ENCODE assay signal across 8 cellular contexts in the genomic region with DNA sequence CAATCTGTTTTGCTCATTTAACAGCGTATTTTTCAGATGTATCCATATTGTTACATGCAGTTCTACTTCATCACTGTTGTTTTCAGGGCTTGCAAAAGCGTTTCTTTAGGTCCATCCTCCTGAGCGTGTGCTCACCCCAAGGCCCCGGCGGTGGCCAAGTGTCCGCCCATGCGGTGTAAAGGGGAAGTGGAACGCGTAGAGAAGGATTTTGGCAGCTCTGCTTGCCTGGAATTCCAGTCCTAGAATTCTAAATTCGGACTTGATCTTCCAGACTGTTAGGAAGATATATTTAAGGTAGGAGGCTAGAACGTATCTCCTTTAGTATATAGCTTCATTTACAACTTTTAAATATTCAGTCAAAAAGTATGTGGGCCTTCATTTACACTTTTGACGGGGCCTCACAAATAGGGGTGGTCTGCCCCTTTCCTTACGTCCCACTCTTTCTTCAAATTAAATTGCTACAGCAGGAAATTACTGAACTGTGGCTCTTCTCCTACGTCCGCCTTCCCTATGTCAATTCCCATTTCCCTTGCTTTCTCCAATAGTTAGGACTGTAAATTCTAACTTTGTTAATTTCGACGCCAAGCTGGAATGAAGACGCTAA. TPM values are rescaled to one million over a fixed set of nuclear protein-coding genes. Genes with fewer than 3 reads are reported as not detected.
A peak's percentile ranks its signal among the peaks of the same experiment; 100 is the strongest.
DNase-seq lines count a peak whose midpoint lies in the region; ATAC-seq, FAIRE-seq and TF ChIP-seq lines count a peak whose summit lies in the region.

No MANE protein-coding gene starts in this region.

- H3K9me3 ChIP-seq in SK-N-SH (no peaks in the 10 kb centered on the region), breast epithelium (no peaks in the 10 kb centered on the region), keratinocyte (ENCODE audit: control insufficient read depth, low read depth, low read length) (no peaks in the 10 kb centered on the region)

- H3K79me2 ChIP-seq in SK-N-SH (ENCODE audit: insufficient read depth) (peaks cover 44% of the 10 kb centered on the region), keratinocyte (ENCODE audit: control insufficient read depth, insufficient read depth, low read length) (peaks cover 43% of the 10 kb centered on the region)

- TF ChIP-seq RAD21 in SK-N-SH (IDR thresholded peaks at IDR 0.05; ENCODE audit: low read length), result no peak

- H3K27ac ChIP-seq in SK-N-SH (ENCODE audit: low read depth in 2 of 2, low read length in 1 of 2) (peak overlapping the region; percentile 37 to 74; a peak in 3 of 4 replicates), breast epithelium (peak overlapping the region; percentile 99 to 100), keratinocyte (ENCODE audit: control insufficient read depth, insufficient read depth, low read length) (peak overlapping the region; percentile 93)

- no peaks in the 10 kb centered on the region for H3K27me3 Mint-ChIP-seq in stimulated activated naive CD8-positive, alpha-beta T cell treated with anti-CD3 and anti-CD28 coated beads, Interleukin-15, amount 100 ng/mL, for 72 hours

- DNase-seq in SK-N-SH (no peak), NCI-H69 (lab: John Stamatoyannopoulos, UW) (peak; percentile 76), breast epithelium (ENCODE audit: low spot score in 2 of 2) (peak in 1 of 2 donors; percentile 25), keratinocyte (ENCODE audit: low read depth, low spot score) (no peak)
- no peak for DNase-seq in stimulated activated naive CD8-positive, alpha-beta T cell treated with anti-CD3 and anti-CD28 coated beads, Interleukin-15, amount 100 ng/mL, for 72 hours

- H3K9me3 Mint-ChIP-seq in stimulated activated naive CD8-positive, alpha-beta T cell treated with anti-CD3 and anti-CD28 coated beads, Interleukin-15, amount 100 ng/mL, for 72 hours, result no peaks in the 10 kb centered on the region

- no peak for TF ChIP-seq CTCF in SK-N-SH (IDR thresholded peaks at IDR 0.05)
- peak; percentile 19 to 37 (median 29) for TF ChIP-seq CTCF in breast epithelium (IDR thresholded peaks at IDR 0.05)
- no peak for TF ChIP-seq CTCF in keratinocyte (optimal IDR thresholded peaks at IDR 0.05 in 1 of 3, IDR thresholded peaks at IDR 0.05 in 1 of 3, conservative IDR thresholded peaks at IDR 0.05 in 1 of 3; ENCODE audit: extremely low read depth in 1 of 3, insufficient read depth in 2 of 3, low read length in 3 of 3)

- H3K9me2 ChIP-seq in SK-N-SH, result no peaks in the 10 kb centered on the region

- TF ChIP-seq POLR2A in breast epithelium (IDR thresholded peaks at IDR 0.05), result no peak

- H3K27me3 ChIP-seq in SK-N-SH (ENCODE audit: insufficient read depth), result no peaks in the 10 kb centered on the region
- H3K27me3 ChIP-seq in breast epithelium, result no peaks in the 10 kb centered on the region
- H3K27me3 ChIP-seq in keratinocyte (ENCODE audit: control insufficient read depth, extremely low read depth, insufficient read depth, low read length), result no peaks in the 10 kb centered on the region

- TF ChIP-seq EP300 in SK-N-SH (IDR thresholded peaks at IDR 0.05; ENCODE audit: borderline replicate concordance in 1 of 2, low read depth in 1 of 2, low read length in 1 of 2), result no peak

- peaks cover 3% of the 10 kb centered on the region for H3F3A ChIP-seq in SK-N-SH (replicated peaks; ENCODE audit: insufficient read depth)

- CTCF ChIA-PET in SK-N-SH (lab: Yijun Ruan, JAX), result interaction anchor here (0.7 to 2.3 kb wide), 11 partner anchors 9 to 442 kb away, joined by 3 to 12 read pairs (median 3); a partner anchor contains a TSS

- dilution Hi-C loops in keratinocyte (cut with MboI; ENCODE audit: extremely low pct_ligation_motif_present, low sequenced_read_pairs), result no loop called here

- no peaks in the 10 kb centered on the region for H3K9me1 ChIP-seq in keratinocyte (ENCODE audit: control insufficient read depth, extremely low read depth, insufficient read depth, low read length)

- H3K36me3 ChIP-seq in SK-N-SH (replicated peaks in 1 of 2; ENCODE audit: control insufficient read depth in 1 of 2, insufficient read depth in 2 of 2, low read length in 1 of 2) (no peaks in the 10 kb centered on the region), breast epithelium (no peaks in the 10 kb centered on the region), keratinocyte (ENCODE audit: control insufficient read depth in 2 of 2, extremely low read depth in 1 of 2, insufficient read depth in 2 of 2, low read length in 2 of 2) (no peaks in the 10 kb centered on the region)

- POLR2A ChIA-PET in SK-N-SH (lab: Yijun Ruan, JAX), result interaction anchor here (0.7 to 0.8 kb wide), 2 partner anchors 74 to 266 kb away, joined by 3 read pairs; a partner anchor contains a TSS

- H3K27ac Mint-ChIP-seq in stimulated activated naive CD8-positive, alpha-beta T cell treated with anti-CD3 and anti-CD28 coated beads, Interleukin-15, amount 100 ng/mL, for 72 hours, result peak overlapping the region; percentile 95 to 99

- H3K4me3 Mint-ChIP-seq in stimulated activated naive CD8-positive, alpha-beta T cell treated with anti-CD3 and anti-CD28 coated beads, Interleukin-15, amount 100 ng/mL, for 72 hours, result peak overlapping the region; percentile 87 to 95

- 0 out of 2 replicates have a peak overlapping the region, but pooled peaks have one; percentile 20 for H3K4me2 ChIP-seq in SK-N-SH
- peak overlapping the region; percentile 93 for H3K4me2 ChIP-seq in keratinocyte (ENCODE audit: control insufficient read depth, extremely low read depth, insufficient read depth, low read depth, low read length)

- intact Hi-C loops in breast epithelium (cut with DNase I; ENCODE audit: low total_unique reads), result no loop called here

- no peak for ATAC-seq in SK-N-SH treated with all-trans-retinoic acid at 6 μM for 48 hours
- no peak for ATAC-seq in stimulated activated naive CD8-positive, alpha-beta T cell treated with anti-CD3 and anti-CD28 coated beads, Interleukin-15, amount 100 ng/mL, for 72 hours
- ATAC-seq in HG03095 (IDR thresholded peaks at IDR 0.05; ENCODE audit: unreplicated experiment), result no peak
- no peak for ATAC-seq in HG03457 (IDR thresholded peaks at IDR 0.05; ENCODE audit: unreplicated experiment)

- peaks cover 16 to 25% of the 10 kb centered on the region in 2 experiments; a peak in 3 of 4 replicates for H3K4me1 ChIP-seq in SK-N-SH (ENCODE audit: control insufficient read depth in 1 of 2, insufficient read depth in 2 of 2, low read depth in 1 of 2, low read length in 1 of 2)
- H3K4me1 ChIP-seq in breast epithelium, result peaks cover 0 to 11% of the 10 kb centered on the region in 2 donors
- peaks cover 40% of the 10 kb centered on the region for H3K4me1 ChIP-seq in keratinocyte (ENCODE audit: control insufficient read depth, extremely low read depth, insufficient read depth, low read length)

- 58% methylated on average over 18 of the region's 18 CpGs for WGBS in SK-N-SH (ENCODE audit: low lambda C conversion rate)

- H3K9ac ChIP-seq in SK-N-SH (no peak overlapping the region), keratinocyte (ENCODE audit: control insufficient read depth, extremely low read depth, insufficient read depth, low read length) (peak overlapping the region; percentile 95)

- H3K4me3 ChIP-seq in SK-N-SH (ENCODE audit: low read depth in 2 of 2, low read length in 1 of 2) (peak overlapping the region in 1 of 2 experiments; percentile 99; a peak in 2 of 4 replicates), breast epithelium (peak overlapping the region; percentile 89 to 99 (median 98)), keratinocyte (ENCODE audit: control insufficient read depth in 2 of 3, extremely low read depth in 1 of 3, insufficient read depth in 2 of 3, low read depth in 1 of 3, low read length in 3 of 3) (peak overlapping the region; percentile 47 to 78 (median 77))

- FAIRE-seq in keratinocyte (lab: Jason Lieb, UNC), result no peak

- peak overlapping the region; percentile 87 for H2AFZ ChIP-seq in SK-N-SH (ENCODE audit: low read depth)
- H2AFZ ChIP-seq in keratinocyte (ENCODE audit: control insufficient read depth, low read length), result peak overlapping the region; percentile 92

- peaks cover 70% of the 10 kb centered on the region for H3K4me1 Mint-ChIP-seq in stimulated activated naive CD8-positive, alpha-beta T cell treated with anti-CD3 and anti-CD28 coated beads, Interleukin-15, amount 100 ng/mL, for 72 hours

- H4K20me1 ChIP-seq in SK-N-SH (ENCODE audit: insufficient read depth) (peaks cover 6% of the 10 kb centered on the region; the same call in 1 of the 2 replicates), keratinocyte (ENCODE audit: control insufficient read depth, extremely low read depth, insufficient read depth, low read length) (no peaks in the 10 kb centered on the region)

TF ChIP-seq in SK-N-SH, 30 proteins besides CTCF, POLR2A, EP300 and RAD21:
- TF ChIP-seq EZH2phosphoT487 (IDR thresholded peaks at IDR 0.05; ENCODE audit: borderline replicate concordance, low read depth) (no peak), RFX5 (IDR thresholded peaks at IDR 0.05; ENCODE audit: low read length) (0 out of 2 replicates have a peak, but pooled peaks have one; percentile 19)

TF ChIP-seq in SK-N-SH treated with all-trans-retinoic acid at 6 μM for 48 hours, 23 proteins besides CTCF, POLR2A, EP300 and RAD21 (continues in another document):
- no peak for TF ChIP-seq ESRRG (CRISPR knock-in tag; IDR thresholded peaks at IDR 0.05)
- TF ChIP-seq, protein P1, sequence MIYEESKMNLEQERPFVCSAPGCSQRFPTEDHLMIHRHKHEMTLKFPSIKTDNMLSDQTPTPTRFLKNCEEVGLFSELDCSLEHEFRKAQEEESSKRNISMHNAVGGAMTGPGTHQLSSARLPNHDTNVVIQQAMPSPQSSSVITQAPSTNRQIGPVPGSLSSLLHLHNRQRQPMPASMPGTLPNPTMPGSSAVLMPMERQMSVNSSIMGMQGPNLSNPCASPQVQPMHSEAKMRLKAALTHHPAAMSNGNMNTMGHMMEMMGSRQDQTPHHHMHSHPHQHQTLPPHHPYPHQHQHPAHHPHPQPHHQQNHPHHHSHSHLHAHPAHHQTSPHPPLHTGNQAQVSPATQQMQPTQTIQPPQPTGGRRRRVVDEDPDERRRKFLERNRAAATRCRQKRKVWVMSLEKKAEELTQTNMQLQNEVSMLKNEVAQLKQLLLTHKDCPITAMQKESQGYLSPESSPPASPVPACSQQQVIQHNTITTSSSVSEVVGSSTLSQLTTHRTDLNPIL (CRISPR knock-in tag; IDR thresholded peaks at IDR 0.05; ENCODE audit: low read depth), result no peak

RNA-seq across cellular contexts. Expression of a gene that starts 0.6 kb away (rescaled TPM):
- polyA plus RNA-seq in SK-N-SH (2012; rRNA removed) (6.7 and 10.9 TPM in 2 replicates), keratinocyte (23.3 to 42.4 TPM (median 35.3 TPM) in 3 replicates)
- polyA plus RNA-seq in SK-N-SH (2012; cell fraction: cytosol; rRNA removed), result 11.7 and 13.6 TPM in 2 replicates
- polyA plus RNA-seq in SK-N-SH (2012; cell fraction: nucleus; rRNA removed), result 6.5 and 11.0 TPM in 2 replicates
- 10 to 100 TPM; 32.8 to 48.2 (median 42.9) TPM for total RNA-seq in breast epithelium
- 62.0 TPM for polyA plus RNA-seq in keratinocyte (2011; ENCODE audit: low read depth)
- 16.7 and 52.7 TPM in 2 replicates for polyA plus RNA-seq in keratinocyte (2011; cell fraction: cytosol; rRNA removed)
- polyA plus RNA-seq in keratinocyte (2011; cell fraction: nucleus; rRNA removed), result 30.6 and 41.6 TPM in 2 replicates
- polyA plus RNA-seq in keratinocyte (2012; ENCODE audit: low replicate concordance), result 24.3 and 35.1 TPM in 2 replicates
- 19.1 to 57.8 TPM (median 38.8 TPM) in 3 replicates for polyA minus RNA-seq in keratinocyte
- 23.4 TPM for polyA minus RNA-seq in keratinocyte (2011; cell fraction: cytosol; rRNA and poly(A)+ RNA removed)
- polyA minus RNA-seq in keratinocyte (2011; cell fraction: nucleus; rRNA and poly(A)+ RNA removed), result 21.2 and 35.3 TPM in 2 replicates

Comparison
In these comparisons a context has a peak if more than half of its experiments do, and no peak if none do; other contexts are left out.
1. CTCF ChIP-seq: peak in breast epithelium (3 of 3); none in SK-N-SH (single experiment) and keratinocyte (0 of 3).
2. Peak in every context shown above with its lines, with median percentiles within 50 percentile points of each other: H3K27ac ChIP-seq.